ENCODE assay signal across 30 cellular contexts in genomic region chr1:9093581-9093980, GRCh38. TPM values are rescaled to one million over a fixed set of nuclear protein-coding genes. Genes with fewer than 3 reads are reported as not detected.
DNase-seq lines count a peak whose midpoint lies in the region; ATAC-seq, FAIRE-seq and TF ChIP-seq lines count a peak whose summit lies in the region.
"Had no signal": no experiment of that assay in that cellular context is flagged by ENCODE, and none has a peak within 500 bp of the region (broad histone marks: within the 10 kb centered on the region; RNA-seq: fewer than 3 reads in every experiment).

No MANE protein-coding gene starts in this region.

- peaks cover 0 to 6% (median 0%) of the 10 kb centered on the region in 12 donors for H3K4me1 ChIP-seq in heart left ventricle
- H3K4me1 ChIP-seq: Peyer's patch had no signal

- H3K9me3 ChIP-seq in heart left ventricle, result peaks cover 0 to 9% (median 2%) of the 10 kb centered on the region in 12 donors
- H3K9me3 ChIP-seq: Peyer's patch, SK-N-SH had no signal

- H3K27ac ChIP-seq in heart left ventricle, result no peak overlapping the region
- H3K27ac ChIP-seq: Peyer's patch had no signal

- ATAC-seq in HG02610 (IDR thresholded peaks at IDR 0.05; ENCODE audit: unreplicated experiment), result no peak
- ATAC-seq in heart left ventricle, result no peak
- ATAC-seq: K562 had no signal

- no peaks in the 10 kb centered on the region for H3K36me3 ChIP-seq in heart left ventricle
- H3K36me3 ChIP-seq: Peyer's patch had no signal

- no peak for TF ChIP-seq POLR2A in NB4 (IDR thresholded peaks at IDR 0.05; ENCODE audit: extremely low read depth, insufficient read length)
- TF ChIP-seq POLR2A in heart left ventricle (IDR thresholded peaks at IDR 0.05), result no peak

- no peak for TF ChIP-seq CTCF in NB4 (IDR thresholded peaks at IDR 0.05; ENCODE audit: low read depth, low read length)
- TF ChIP-seq CTCF in heart left ventricle (IDR thresholded peaks at IDR 0.05), result no peak

- H3K27me3 ChIP-seq in heart left ventricle, result no peaks in the 10 kb centered on the region
- H3K27me3 ChIP-seq: MG63, Peyer's patch had no signal

- WGBS in heart left ventricle, 4 donors, result 71 to 81% (median 80%) methylated on average over 6 of the region's 6 CpGs

- H3K4me3 ChIP-seq in NB4 (ENCODE audit: low read depth, low read length) (peak overlapping the region; percentile 33), heart left ventricle (no peak overlapping the region)
- H3K4me3 ChIP-seq: K562, MG63, Peyer's patch had no signal

- DNase-seq in AML-193 (lab: John Stamatoyannopoulos, UW), result peak; percentile 82 to 84
- peak; percentile 60 for DNase-seq in KBM-7
- peak; percentile 77 for DNase-seq in NB4 (ENCODE audit: low read depth)
- DNase-seq in SKM-1 (lab: John Stamatoyannopoulos, UW; ENCODE audit: unreplicated experiment), result peak; percentile 79
- no peak for DNase-seq in heart left ventricle
- DNase-seq in DMS53 treated with DMSO at 0.1 percent for 48 hours (lab: John Stamatoyannopoulos, UW; ENCODE audit: unreplicated experiment), result no peak
- no peak for DNase-seq in HTR-8/SVneo (ENCODE audit: insufficient read length, low spot score)
- DNase-seq: 8988T; ACHN; CD4-positive, alpha-beta T cell; DMS79; HCEC 1CT; MG63; NCI-H1105; NCI-H146; NCI-H1930; NCI-H2107; NCI-H524; NCI-H748 treated with DMSO at 0.1 percent for 48 hours; OCI-M1; Peyer's patch; SHP77 treated with DMSO at 0.1 percent for 48 hours; SK-N-SH; T-helper 2 cell had no signal

- no peak for FAIRE-seq in HTR-8/SVneo (lab: Jason Lieb, UNC)
- FAIRE-seq: GM12892, GM19239, H1, K562 had no signal

- intact Hi-C loops in heart left ventricle (cut with DNase I), result loop anchor here in 2 of 10 donors (10.0 kb wide), 2 partner anchors 59 to 179 kb away; no protein-coding TSS in a partner anchor

- in situ Hi-C loops in KBM-7 (cut with MboI; ENCODE audit: low pct_unique_long_range_greater_than_20kb, low sequenced_read_pairs), result no loop called here

RNA-seq across cellular contexts. Expression of gene SLC2A5, which starts 24.1 kb away (rescaled TPM):
- total RNA-seq in heart left ventricle, result 10 to 100 TPM in 2 of 9 donors, 1 to 10 TPM in 6, under 1 TPM in 1; 0.93 to 15.8 (median 2.9) TPM
- polyA plus RNA-seq in heart left ventricle, result 1 to 10 TPM in 1 of 2 donors, under 1 TPM in 1; 0.86 to 1.1 TPM
- total RNA-seq: CD4-positive, alpha-beta T cell; H1; HT1080; K562 had no signal

RNA-seq across cellular contexts. Expression of gene GPR157, which starts 35.3 kb away (rescaled TPM):
- 10 to 100 TPM; 21.1 to 41.8 (median 30.3) TPM for total RNA-seq in heart left ventricle
- polyA plus RNA-seq in heart left ventricle, result 10 to 100 TPM in 1 of 2 donors, 1 to 10 TPM in 1; 9.2 to 10.2 TPM

Comparison
In these comparisons a context has a peak if more than half of its experiments do, and no peak if none do; other contexts are left out.
1. DNase-seq: peak in AML-193 (2 of 2), KBM-7 (single experiment), NB4 (single experiment) and SKM-1 (single experiment); none in heart left ventricle (0 of 5), DMS53 treated with DMSO at 0.1 percent for 48 hours (single experiment) and HTR-8/SVneo (single experiment).